In genomic region chr12:119980247-119980646, GRCh38 we compare ENCODE assay signal across 15 cellular contexts. TPM values are rescaled to one million over a fixed set of nuclear protein-coding genes. Genes with fewer than 3 reads are reported as not detected.
DNase-seq lines count a peak whose midpoint lies in the region; ATAC-seq lines count a peak whose summit lies in the region.
"Had no signal": no experiment of that assay in that cellular context is flagged by ENCODE, and none has a peak within 500 bp of the region (broad histone marks: within the 10 kb centered on the region; RNA-seq: fewer than 3 reads in every experiment).

No MANE protein-coding gene starts in this region.

- H3K36me3 Mint-ChIP-seq in activated CD4-positive, alpha-beta T cell treated with anti-CD3 and anti-CD28 coated beads, Interleukin-2, amount 10 ng/mL, durations not matched to agents 7 days and 5 days (ENCODE audit: low read depth): no peaks in the 10 kb centered on the region
- no peaks in the 10 kb centered on the region for H3K36me3 Mint-ChIP-seq in activated naive CD4-positive, alpha-beta T cell treated with anti-CD3 and anti-CD28 coated beads, Interleukin-2, amount 50 U/mL, for 72 hours
- no peaks in the 10 kb centered on the region for H3K36me3 Mint-ChIP-seq in activated naive CD8-positive, alpha-beta T cell treated with anti-CD3 and anti-CD28 coated beads for 36 hours
- H3K36me3 Mint-ChIP-seq: CD8-positive, alpha-beta memory T cell had no signal

- no peak overlapping the region for H3K4me3 Mint-ChIP-seq in activated CD4-positive, alpha-beta T cell treated with anti-CD3 and anti-CD28 coated beads, Interleukin-2, amount 10 ng/mL, durations not matched to agents 7 days and 5 days
- peak overlapping the region; percentile 3 for H3K4me3 Mint-ChIP-seq in activated naive CD8-positive, alpha-beta T cell treated with anti-CD3 and anti-CD28 coated beads for 36 hours
- H3K4me3 Mint-ChIP-seq: CD8-positive, alpha-beta memory T cell; H9 had no signal

- POLR2A ChIA-PET in activated CD4-positive, alpha-beta T cell treated with anti-CD3 and anti-CD28 coated beads, Interleukin-2, amount 10 ng/mL, durations not matched to agents 7 days and 5 days (lab: Charles Lee): no interaction called here

- ATAC-seq in activated naive CD4-positive, alpha-beta T cell treated with anti-CD3 and anti-CD28 coated beads, Interleukin-2, amount 50 U/mL, for 72 hours: peak; percentile 93 to 96
- ATAC-seq in left lobe of liver: no peak
- ATAC-seq: PC-3 had no signal

- H3K27me3 Mint-ChIP-seq in activated CD4-positive, alpha-beta T cell treated with anti-CD3 and anti-CD28 coated beads, Interleukin-2, amount 10 ng/mL, durations not matched to agents 7 days and 5 days: peaks cover 14% of the 10 kb centered on the region
- peaks cover 5% of the 10 kb centered on the region for H3K27me3 Mint-ChIP-seq in activated naive CD8-positive, alpha-beta T cell treated with anti-CD3 and anti-CD28 coated beads for 36 hours

- peaks cover 9% of the 10 kb centered on the region for H3K4me1 Mint-ChIP-seq in activated CD4-positive, alpha-beta T cell treated with anti-CD3 and anti-CD28 coated beads, Interleukin-2, amount 10 ng/mL, durations not matched to agents 7 days and 5 days
- peaks cover 15% of the 10 kb centered on the region for H3K4me1 Mint-ChIP-seq in activated naive CD8-positive, alpha-beta T cell treated with anti-CD3 and anti-CD28 coated beads for 36 hours
- H3K4me1 Mint-ChIP-seq: H9 had no signal

- H3K9me3 Mint-ChIP-seq in activated CD4-positive, alpha-beta T cell treated with anti-CD3 and anti-CD28 coated beads, Interleukin-2, amount 10 ng/mL, durations not matched to agents 7 days and 5 days: no peaks in the 10 kb centered on the region
- no peaks in the 10 kb centered on the region for H3K9me3 Mint-ChIP-seq in activated naive CD4-positive, alpha-beta T cell treated with anti-CD3 and anti-CD28 coated beads, Interleukin-2, amount 50 U/mL, for 72 hours
- no peaks in the 10 kb centered on the region for H3K9me3 Mint-ChIP-seq in activated naive CD8-positive, alpha-beta T cell treated with anti-CD3 and anti-CD28 coated beads for 36 hours
- H3K9me3 Mint-ChIP-seq: CD8-positive, alpha-beta memory T cell; H9 had no signal

- CTCF ChIA-PET in activated CD4-positive, alpha-beta T cell treated with anti-CD3 and anti-CD28 coated beads, Interleukin-2, amount 10 ng/mL, durations not matched to agents 7 days and 5 days (lab: Charles Lee): interaction anchor here (0.6 to 1.3 kb wide), 3 partner anchors 9 to 120 kb away, joined by 3 read pairs; partner anchors contain the start of gene BICDL1

- no peak for DNase-seq in activated CD4-positive, alpha-beta T cell treated with anti-CD3 and anti-CD28 coated beads, Interleukin-2, amount 10 ng/mL, durations not matched to agents 7 days and 5 days
- no peak for DNase-seq in activated CD4-positive, alpha-beta T cell treated with anti-CD3 and anti-CD28 coated beads for 4 hours
- peak in 1 of 2 donors; percentile 23 for DNase-seq in activated naive CD4-positive, alpha-beta T cell treated with anti-CD3 and anti-CD28 coated beads, Interleukin-2, amount 50 U/mL, for 72 hours (ENCODE audit: low spot score in 2 of 2)
- DNase-seq in activated naive CD4-positive, alpha-beta T cell treated with Interleukin-2 at 50 U/mL for 16 hours: no peak
- DNase-seq in activated naive CD8-positive, alpha-beta T cell treated with anti-CD3 and anti-CD28 coated beads for 36 hours: peak; percentile 14
- DNase-seq in left lobe of liver (ENCODE audit: low spot score) (no peak), SIG-M5 treated with dmso at 0.1 percent for 504 hours (lab: John Stamatoyannopoulos, UW; ENCODE audit: unreplicated experiment) (no peak)
- DNase-seq: CD8-positive, alpha-beta memory T cell; DMS79 treated with DMSO at 0.1 percent for 48 hours; H9; NCI-H1048; NCI-H146; NCI-H2081; NCI-H774; PC-3 had no signal

- peak overlapping the region; percentile 38 for H3K27ac Mint-ChIP-seq in activated CD4-positive, alpha-beta T cell treated with anti-CD3 and anti-CD28 coated beads, Interleukin-2, amount 10 ng/mL, durations not matched to agents 7 days and 5 days
- peak overlapping the region; percentile 73 to 88 for H3K27ac Mint-ChIP-seq in activated naive CD4-positive, alpha-beta T cell treated with anti-CD3 and anti-CD28 coated beads, Interleukin-2, amount 50 U/mL, for 72 hours
- H3K27ac Mint-ChIP-seq in activated naive CD8-positive, alpha-beta T cell treated with anti-CD3 and anti-CD28 coated beads for 36 hours: peak overlapping the region; percentile 79
- H3K27ac Mint-ChIP-seq: CD8-positive, alpha-beta memory T cell; H9 had no signal

RNA-seq across cellular contexts. Expression of gene BICDL1, which starts 8.8 kb away (rescaled TPM):
- 10 to 100 TPM; 51.2 to 65.9 TPM for total RNA-seq in activated CD4-positive, alpha-beta T cell treated with anti-CD3 and anti-CD28 coated beads, Interleukin-2, amount 10 ng/mL, durations not matched to agents 7 days and 5 days
- total RNA-seq in activated naive CD4-positive, alpha-beta T cell treated with anti-CD3 and anti-CD28 coated beads, Interleukin-2, amount 50 U/mL, for 72 hours: 100 to 1,000 TPM in 1 of 2 donors, 10 to 100 TPM in 1; 92.5 to 158 TPM
- total RNA-seq in activated naive CD8-positive, alpha-beta T cell treated with anti-CD3 and anti-CD28 coated beads for 36 hours: 10 to 100 TPM; 62.7 to 63.7 TPM
- total RNA-seq in left lobe of liver: 9.4 TPM
